In genomic region chr12:93466625-93467350, GRCh38 we compare ENCODE assay signal across 2 cellular contexts.
TF ChIP-seq lines count a peak whose summit lies in the region.

No MANE protein-coding gene starts in this region.

TF ChIP-seq in neural cell, 6 proteins besides CTCF, POLR2A, EP300 and RAD21 (continued from another document):
- TF ChIP-seq EZH2 (IDR thresholded peaks at IDR 0.05; ENCODE audit: borderline replicate concordance, insufficient read depth, low read length, poor library complexity, severe bottlenecking) (no peak), TAF1 (IDR thresholded peaks at IDR 0.05; ENCODE audit: low read depth) (no peak)
- TF ChIP-seq, protein P1, sequence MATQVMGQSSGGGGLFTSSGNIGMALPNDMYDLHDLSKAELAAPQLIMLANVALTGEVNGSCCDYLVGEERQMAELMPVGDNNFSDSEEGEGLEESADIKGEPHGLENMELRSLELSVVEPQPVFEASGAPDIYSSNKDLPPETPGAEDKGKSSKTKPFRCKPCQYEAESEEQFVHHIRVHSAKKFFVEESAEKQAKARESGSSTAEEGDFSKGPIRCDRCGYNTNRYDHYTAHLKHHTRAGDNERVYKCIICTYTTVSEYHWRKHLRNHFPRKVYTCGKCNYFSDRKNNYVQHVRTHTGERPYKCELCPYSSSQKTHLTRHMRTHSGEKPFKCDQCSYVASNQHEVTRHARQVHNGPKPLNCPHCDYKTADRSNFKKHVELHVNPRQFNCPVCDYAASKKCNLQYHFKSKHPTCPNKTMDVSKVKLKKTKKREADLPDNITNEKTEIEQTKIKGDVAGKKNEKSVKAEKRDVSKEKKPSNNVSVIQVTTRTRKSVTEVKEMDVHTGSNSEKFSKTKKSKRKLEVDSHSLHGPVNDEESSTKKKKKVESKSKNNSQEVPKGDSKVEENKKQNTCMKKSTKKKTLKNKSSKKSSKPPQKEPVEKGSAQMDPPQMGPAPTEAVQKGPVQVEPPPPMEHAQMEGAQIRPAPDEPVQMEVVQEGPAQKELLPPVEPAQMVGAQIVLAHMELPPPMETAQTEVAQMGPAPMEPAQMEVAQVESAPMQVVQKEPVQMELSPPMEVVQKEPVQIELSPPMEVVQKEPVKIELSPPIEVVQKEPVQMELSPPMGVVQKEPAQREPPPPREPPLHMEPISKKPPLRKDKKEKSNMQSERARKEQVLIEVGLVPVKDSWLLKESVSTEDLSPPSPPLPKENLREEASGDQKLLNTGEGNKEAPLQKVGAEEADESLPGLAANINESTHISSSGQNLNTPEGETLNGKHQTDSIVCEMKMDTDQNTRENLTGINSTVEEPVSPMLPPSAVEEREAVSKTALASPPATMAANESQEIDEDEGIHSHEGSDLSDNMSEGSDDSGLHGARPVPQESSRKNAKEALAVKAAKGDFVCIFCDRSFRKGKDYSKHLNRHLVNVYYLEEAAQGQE (IDR thresholded peaks at IDR 0.05; ENCODE audit: borderline replicate concordance) = no peak

TF ChIP-seq in HEK293T, 16 proteins besides CTCF, POLR2A, EP300 and RAD21 (continued from another document):
- TF ChIP-seq BHLHE40 (IDR thresholded peaks at IDR 0.05; ENCODE audit: borderline replicate concordance) (no peak), CTBP1 (IDR thresholded peaks at IDR 0.05; ENCODE audit: borderline replicate concordance) (no peak), LEF1 (IDR thresholded peaks at IDR 0.05; ENCODE audit: borderline replicate concordance) (no peak), SUZ12 (IDR thresholded peaks at IDR 0.05) (no peak), FOXM1 (IDR thresholded peaks at IDR 0.05; ENCODE audit: borderline replicate concordance) (no peak), TARDBP (IDR thresholded peaks at IDR 0.05) (no peak), L3MBTL2 (conservative IDR thresholded peaks at IDR 0.05) (no peak), ARNT (IDR thresholded peaks at IDR 0.05) (no peak), NFRKB (IDR thresholded peaks at IDR 0.05) (no peak), FOXK2 (IDR thresholded peaks at IDR 0.05) (no peak)
- TF ChIP-seq, protein P2, sequence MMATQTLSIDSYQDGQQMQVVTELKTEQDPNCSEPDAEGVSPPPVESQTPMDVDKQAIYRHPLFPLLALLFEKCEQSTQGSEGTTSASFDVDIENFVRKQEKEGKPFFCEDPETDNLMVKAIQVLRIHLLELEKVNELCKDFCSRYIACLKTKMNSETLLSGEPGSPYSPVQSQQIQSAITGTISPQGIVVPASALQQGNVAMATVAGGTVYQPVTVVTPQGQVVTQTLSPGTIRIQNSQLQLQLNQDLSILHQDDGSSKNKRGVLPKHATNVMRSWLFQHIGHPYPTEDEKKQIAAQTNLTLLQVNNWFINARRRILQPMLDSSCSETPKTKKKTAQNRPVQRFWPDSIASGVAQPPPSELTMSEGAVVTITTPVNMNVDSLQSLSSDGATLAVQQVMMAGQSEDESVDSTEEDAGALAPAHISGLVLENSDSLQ (IDR thresholded peaks at IDR 0.05) = no peak
